2 cellular contexts compared by ENCODE assay signal in genomic region chr7:150371131-150371995, GRCh38.
TF ChIP-seq lines count a peak whose summit lies in the region.

No MANE protein-coding gene starts in this region.

TF ChIP-seq in HEK293, 187 proteins besides CTCF, POLR2A, EP300 and RAD21:
- TF ChIP-seq ZNF768 (tag by site-specific recombination; IDR thresholded peaks at IDR 0.05): no peak
- peak; percentile 59; the same call in 1 of the 2 replicates for TF ChIP-seq HIC1 (tag by site-specific recombination; IDR thresholded peaks at IDR 0.05)
- TF ChIP-seq ZNF292 (tag by site-specific recombination; IDR thresholded peaks at IDR 0.05; ENCODE audit: borderline replicate concordance, low read depth): no peak
TF ChIP-seq in HEK293: peak in this region for 1.

TF ChIP-seq in GM12878, 131 proteins besides CTCF, POLR2A, EP300 and RAD21:
- TF ChIP-seq MLLT1 (IDR thresholded peaks at IDR 0.05): 0 out of 2 replicates have a peak, but pooled peaks have one; percentile 48
- TF ChIP-seq FOS (IDR thresholded peaks at IDR 0.05; ENCODE audit: borderline replicate concordance, extremely low read depth, insufficient read length): no peak
